ENCODE assay signal across 24 cellular contexts in the genomic region with DNA sequence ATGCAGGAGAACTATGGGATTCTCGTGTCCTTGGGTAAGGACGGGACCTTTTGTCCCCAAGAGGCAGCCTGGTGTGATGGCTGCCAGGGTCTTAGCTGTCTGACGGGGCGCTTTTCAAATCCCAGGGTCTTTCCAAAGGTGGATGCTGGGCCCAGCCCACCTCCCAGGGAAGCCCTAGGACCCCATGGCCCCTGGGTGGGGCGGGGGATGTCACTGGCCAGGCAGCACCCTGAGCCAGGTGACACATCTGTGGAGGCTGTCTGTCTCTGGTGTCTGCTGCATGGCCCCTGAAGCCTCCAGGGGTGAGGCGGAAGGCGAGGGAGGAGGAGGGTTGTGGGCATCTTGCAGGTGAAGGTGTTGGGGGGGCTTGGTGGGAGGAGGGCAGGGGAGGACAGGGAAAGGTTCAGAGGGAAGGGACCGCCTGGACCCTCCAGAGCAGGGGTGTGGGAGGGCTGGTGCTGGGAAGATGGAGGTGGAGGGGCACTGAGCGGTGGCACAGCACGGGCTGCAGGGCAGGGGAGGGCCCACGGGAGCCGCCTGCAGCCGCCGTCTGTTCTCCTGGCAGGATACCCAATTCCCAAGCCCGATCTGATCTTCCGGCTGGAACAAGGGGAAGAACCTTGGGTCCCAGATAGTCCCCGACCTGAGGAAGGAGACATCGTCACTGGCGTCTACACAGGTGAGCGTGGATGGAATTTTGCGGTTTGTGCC. TPM values are rescaled to one million over a fixed set of nuclear protein-coding genes. Genes with fewer than 3 reads are reported as not detected.
DNase-seq lines count a peak whose midpoint lies in the region; ATAC-seq, FAIRE-seq and TF ChIP-seq lines count a peak whose summit lies in the region.
"Had no signal": no experiment of that assay in that cellular context is flagged by ENCODE, and none has a peak within 500 bp of the region (broad histone marks: within the 10 kb centered on the region; RNA-seq: fewer than 3 reads in every experiment).

No MANE protein-coding gene starts in this region.

- TF ChIP-seq CTCF in GM12878 (IDR thresholded peaks at IDR 0.05 in 2 of 3, conservative IDR thresholded peaks at IDR 0.05 in 1 of 3; ENCODE audit: control insufficient read depth in 2 of 3, extremely low read depth in 1 of 3, insufficient read depth in 1 of 3, low read depth in 3 of 3, low read length in 3 of 3) (no peak), GM13976 (IDR thresholded peaks at IDR 0.05; ENCODE audit: borderline replicate concordance, control extremely low read depth, extremely low read depth, insufficient read depth, missing control alignments) (no peak)

- H3K27ac Mint-ChIP-seq in stimulated activated naive CD8-positive, alpha-beta T cell treated with anti-CD3 and anti-CD28 coated beads, Interleukin-15, amount 100 ng/mL, for 72 hours: peak overlapping the region in 1 of 2 donors; percentile 37
- H3K27ac Mint-ChIP-seq in stimulated activated memory B cell treated with anti-CD40 and anti-IgM and Interleukin-4, amounts not matched to agents 10 μg/mL and 1 μg/mL and 100 μg/mL, for 72 hours: no peak overlapping the region
- H3K27ac Mint-ChIP-seq: B cell; CD4-positive, CD25-positive, alpha-beta regulatory T cell; GM23338; HFFc6; IgD-negative memory B cell had no signal

- in situ Hi-C loops in GM12878 (cut with MboI) (no loop called here), GM13976 (cut with MboI; ENCODE audit: low sequenced_read_pairs, unreplicated experiment) (no loop called here)

- peak; percentile 26; the same call in 1 of the 2 replicates for TF ChIP-seq POLR2A in GM12878 (IDR thresholded peaks at IDR 0.05; ENCODE audit: low read depth, low read length)

- no peak for DNase-seq in stimulated activated naive CD8-positive, alpha-beta T cell treated with anti-CD3 and anti-CD28 coated beads, Interleukin-15, amount 100 ng/mL, for 72 hours
- no peak for DNase-seq in stimulated activated naive CD8-positive, alpha-beta T cell treated with anti-CD3 and anti-CD28 coated beads, Interleukin-15, Interleukin-2, amounts not matched to agents 100 U/mL and 50 U/mL, for 24 hours
- DNase-seq in GM12878 (ENCODE audit: low read depth, low spot score): no peak
- DNase-seq in GM13976 (ENCODE audit: low spot score): no peak
- no peak for DNase-seq in aorta
- DNase-seq in C1 segment of cervical spinal cord (lab: John Stamatoyannopoulos, UW): no peak
- DNase-seq: CD4-positive, CD25-positive, alpha-beta regulatory T cell; CD8-positive, alpha-beta memory T cell; COR-L47; DMS 273 treated with DMSO at 0.1 percent for 48 hours; DMS53; DND-41; EL; HFFc6 had no signal

- peaks cover 0 to 9% of the 10 kb centered on the region in 2 donors for H3K9me3 Mint-ChIP-seq in stimulated activated naive CD8-positive, alpha-beta T cell treated with anti-CD3 and anti-CD28 coated beads, Interleukin-15, amount 100 ng/mL, for 72 hours
- peaks cover 2% of the 10 kb centered on the region for H3K9me3 Mint-ChIP-seq in stimulated activated memory B cell treated with anti-CD40 and anti-IgM and Interleukin-4, amounts not matched to agents 10 μg/mL and 1 μg/mL and 100 μg/mL, for 72 hours
- H3K9me3 Mint-ChIP-seq: CD4-positive, CD25-positive, alpha-beta regulatory T cell; CD8-positive, alpha-beta memory T cell; GM23338; HFFc6; IgD-negative memory B cell had no signal

- H3K36me3 ChIP-seq in GM12878 (ENCODE audit: control insufficient read depth in 2 of 2, insufficient read depth in 2 of 2, low read length in 1 of 2) (peaks cover 5 to 37% of the 10 kb centered on the region in 2 experiments), aorta (ENCODE audit: control insufficient read depth in 1 of 2, insufficient read depth in 2 of 2, low read length in 1 of 2) (peaks cover 0 to 2% of the 10 kb centered on the region in 2 donors)

- ATAC-seq in stimulated activated naive CD8-positive, alpha-beta T cell treated with anti-CD3 and anti-CD28 coated beads, Interleukin-15, amount 100 ng/mL, for 72 hours: peak; percentile 16
- ATAC-seq in stimulated activated naive CD8-positive, alpha-beta T cell treated with anti-CD3 and anti-CD28 coated beads, Interleukin-15, Interleukin-2, amounts not matched to agents 100 U/mL and 50 U/mL, for 24 hours: no peak
- ATAC-seq in GM12878: no peak
- ATAC-seq in stimulated activated memory B cell treated with anti-CD40 and anti-IgM and Interleukin-4, amounts not matched to agents 10 μg/mL and 1 μg/mL and 100 μg/mL, for 72 hours: peak; percentile 18
- ATAC-seq in aorta (ENCODE audit: low FRiP score): no peak
- ATAC-seq: GM23338, HCT116 had no signal

- peaks cover 26% of the 10 kb centered on the region for H3K4me1 Mint-ChIP-seq in stimulated activated naive CD8-positive, alpha-beta T cell treated with anti-CD3 and anti-CD28 coated beads, Interleukin-15, amount 100 ng/mL, for 72 hours
- H3K4me1 Mint-ChIP-seq in stimulated activated memory B cell treated with anti-CD40 and anti-IgM and Interleukin-4, amounts not matched to agents 10 μg/mL and 1 μg/mL and 100 μg/mL, for 72 hours: peaks cover 25% of the 10 kb centered on the region

- H3K27me3 Mint-ChIP-seq in stimulated activated naive CD8-positive, alpha-beta T cell treated with anti-CD3 and anti-CD28 coated beads, Interleukin-15, amount 100 ng/mL, for 72 hours: no peaks in the 10 kb centered on the region
- no peaks in the 10 kb centered on the region for H3K27me3 Mint-ChIP-seq in stimulated activated memory B cell treated with anti-CD40 and anti-IgM and Interleukin-4, amounts not matched to agents 10 μg/mL and 1 μg/mL and 100 μg/mL, for 72 hours
- H3K27me3 Mint-ChIP-seq: B cell; CD4-positive, CD25-positive, alpha-beta regulatory T cell; CD8-positive, alpha-beta memory T cell; IgD-negative memory B cell had no signal

- 99% methylated on average over 21 of the region's 21 CpGs for WGBS in GM12878 (ENCODE audit: insufficient coverage, insufficient replicate concordance, low lambda C conversion rate, missing lambda C conversion rate)
- WGBS in aorta, 2 donors: 92 to 93% methylated on average over 21 of the region's 21 CpGs

- no TSS peak for BruUV-seq in GM12878 (replicated peaks; lab: Mats Ljungman, UMichigan)

- H3K4me2 ChIP-seq in GM12878 (ENCODE audit: control insufficient read depth, insufficient read depth): no peak overlapping the region
- H3K4me2 ChIP-seq: BLaER1 treated with 17β-estradiol and CSF1 and Interleukin-3, amounts not matched to agents 10 nM and 100 nM; GM23338 had no signal

- H3K9ac ChIP-seq in GM12878 (ENCODE audit: control insufficient read depth, insufficient read depth, low read length): no peak overlapping the region
- H3K9ac ChIP-seq: BLaER1 treated with 17β-estradiol and CSF1 and Interleukin-3, amounts not matched to agents 10 nM and 100 nM had no signal

- no peaks in the 10 kb centered on the region for H4K20me1 ChIP-seq in GM12878 (ENCODE audit: control insufficient read depth, insufficient read depth)

- H3K27me3 ChIP-seq in GM12878 (replicated peaks in 1 of 2; ENCODE audit: control insufficient read depth in 2 of 2, insufficient read depth in 2 of 2, low read length in 1 of 2) (no peaks in the 10 kb centered on the region), aorta (ENCODE audit: control insufficient read depth in 1 of 2, insufficient read depth in 2 of 2, low read length in 1 of 2) (no peaks in the 10 kb centered on the region)
- H3K27me3 ChIP-seq: BLaER1 treated with 17β-estradiol and CSF1 and Interleukin-3, amounts not matched to agents 10 nM and 100 nM had no signal

- RAD21 ChIA-PET in GM12878 (lab: Charles Lee; ENCODE audit: unreplicated experiment): no interaction called here

- H2AFZ ChIP-seq in GM12878 (ENCODE audit: control insufficient read depth, low read depth, low read length): no peak overlapping the region
- H2AFZ ChIP-seq: GM23338 had no signal

- no peak for FAIRE-seq in GM12878 (lab: Jason Lieb, UNC)
- FAIRE-seq: G401.6, GM12892, H54, HTR-8/SVneo had no signal

- H3K27ac ChIP-seq in GM12878 (ENCODE audit: control insufficient read depth, insufficient read depth) (no peak overlapping the region), aorta (ENCODE audit: low read depth in 1 of 2, low read length in 2 of 2) (no peak overlapping the region)
- H3K27ac ChIP-seq: BLaER1 treated with 17β-estradiol and CSF1 and Interleukin-3, amounts not matched to agents 10 nM and 100 nM had no signal

- H3K4me3 Mint-ChIP-seq in stimulated activated naive CD8-positive, alpha-beta T cell treated with anti-CD3 and anti-CD28 coated beads, Interleukin-15, amount 100 ng/mL, for 72 hours: no peak overlapping the region
- no peak overlapping the region for H3K4me3 Mint-ChIP-seq in stimulated activated memory B cell treated with anti-CD40 and anti-IgM and Interleukin-4, amounts not matched to agents 10 μg/mL and 1 μg/mL and 100 μg/mL, for 72 hours
- H3K4me3 Mint-ChIP-seq: B cell; CD4-positive, CD25-positive, alpha-beta regulatory T cell; CD8-positive, alpha-beta memory T cell; GM23338; HFFc6; IgD-negative memory B cell had no signal

- peaks cover 87% of the 10 kb centered on the region for H3K36me3 Mint-ChIP-seq in stimulated activated memory B cell treated with anti-CD40 and anti-IgM and Interleukin-4, amounts not matched to agents 10 μg/mL and 1 μg/mL and 100 μg/mL, for 72 hours

- intact Hi-C loops in GM12878 (cut with micrococcal nuclease; ENCODE audit: unreplicated experiment) (no loop called here), aorta (cut with DNase I) (no loop called here)

- no peak for TF ChIP-seq RAD21 in GM12878 (IDR thresholded peaks at IDR 0.05; ENCODE audit: insufficient read depth, low read depth, low read length)

- POLR2A ChIA-PET in GM12878 (lab: Charles Lee): no interaction called here

- H3K4me3 ChIP-seq in GM12878 (no peak overlapping the region), aorta (ENCODE audit: low read length in 2 of 2) (no peak overlapping the region)
- H3K4me3 ChIP-seq: BLaER1 treated with 17β-estradiol and CSF1 and Interleukin-3, amounts not matched to agents 10 nM and 100 nM; GM23338 had no signal

- SMC1A ChIA-PET in GM12878 (lab: Charles Lee; ENCODE audit: uncharacterized antibody, unreplicated experiment): no interaction called here

- peaks cover under 1% of the 10 kb centered on the region; the same call in 1 of the 2 replicates for H3K79me2 ChIP-seq in GM12878 (ENCODE audit: control insufficient read depth, insufficient read depth, low read length)

- TF ChIP-seq EP300 in GM12878 (IDR thresholded peaks at IDR 0.05; ENCODE audit: borderline replicate concordance in 1 of 2, control insufficient read depth in 1 of 2, low read depth in 2 of 2, low read length in 2 of 2): no peak

- H3K9me3 ChIP-seq in GM12878 (replicated peaks; ENCODE audit: control insufficient read depth, insufficient read depth, low read length) (no peaks in the 10 kb centered on the region; the same call in 2 of the 3 replicates), aorta (ENCODE audit: control insufficient read depth, low read length) (no peaks in the 10 kb centered on the region)

- CTCF ChIA-PET in GM12878 (lab: Yijun Ruan, JAX): no interaction called here

- H3K4me1 ChIP-seq in GM12878 (ENCODE audit: control insufficient read depth, insufficient read depth, low read length) (no peaks in the 10 kb centered on the region), aorta (ENCODE audit: control insufficient read depth in 1 of 2, insufficient read depth in 2 of 2, low read length in 2 of 2) (no peaks in the 10 kb centered on the region)

RNA-seq across cellular contexts. Expression of gene ZNF316, which starts 7.0 kb away (rescaled TPM):
- 42.1 and 54.6 TPM in 2 replicates for total RNA-seq in GM12878 (2013; cell fraction: nucleolus; rRNA removed)
- total RNA-seq in GM12878 (2014; rRNA removed) (10.4 and 12.8 TPM in 2 replicates), GM12878 (2014; rRNA removed; fragmentation: Illumina TruSeq; extraction: Trizol) (4.3 and 5.4 TPM in 2 replicates), GM12878 (2021) (22.7 and 28.9 TPM in 2 replicates), aorta (10 to 100 TPM; 24.2 to 42.0 TPM)
- polyA plus RNA-seq in GM12878 (2011; ENCODE audit: low read depth): 7.2 TPM
- polyA plus RNA-seq in GM12878 (2011; rRNA removed) (12.5 and 13.8 TPM in 2 replicates), GM12878 (2014; fragmentation: Illumina TruSeq; extraction: Trizol) (6.1 and 9.2 TPM in 2 replicates), GM12878 (2014; fragmentation: Nextera tagmentation; extraction: Ambion mirVana) (under 1 TPM; 0.03 to 0.26 TPM), GM12878 (2014; rRNA removed) (15.1 and 19.3 TPM in 2 replicates), GM12878 (2016; fragmentation: Nextera tagmentation; extraction: Ambion mirVana) (1 to 10 TPM in 1 of 2 experiments, under 1 TPM in 1; 0.30 to 1.1 TPM), aorta (10 to 100 TPM in 1 of 2 donors, 1 to 10 TPM in 1; 5.6 to 29.1 TPM)
- 8.4 and 13.7 TPM in 2 replicates for polyA plus RNA-seq in GM12878 (2011; cell fraction: cytosol; rRNA removed)
- 66.9 and 83.1 TPM in 2 replicates for polyA plus RNA-seq in GM12878 (2011; cell fraction: nucleus; rRNA removed)
- 21.4 and 26.2 TPM in 2 replicates for polyA plus RNA-seq in GM12878 (2012)
- 4.6 and 8.1 TPM in 2 replicates for polyA minus RNA-seq in GM12878 (2011; rRNA and poly(A)+ RNA removed)
- 4.3 and 7.5 TPM in 2 replicates for polyA minus RNA-seq in GM12878 (2011; cell fraction: cytosol; rRNA and poly(A)+ RNA removed)
- polyA minus RNA-seq in GM12878 (2011; cell fraction: nucleus; rRNA and poly(A)+ RNA removed): 8.0 and 12.3 TPM in 2 replicates

RNA-seq across cellular contexts. Expression of gene ZNF853, which starts 28.7 kb away (rescaled TPM):
- 0.61 and 0.73 TPM in 2 replicates for total RNA-seq in GM12878 (2013; cell fraction: nucleolus; rRNA removed)
- 0.05 and 0.06 TPM in 2 replicates for total RNA-seq in GM12878 (2014; rRNA removed)
- 0.04 and 0.05 TPM in 2 replicates for total RNA-seq in GM12878 (2014; rRNA removed; fragmentation: Illumina TruSeq; extraction: Trizol)
- 0.11 and 0.13 TPM in 2 replicates for total RNA-seq in GM12878 (2021)
- polyA plus RNA-seq in GM12878 (2011; ENCODE audit: low read depth): 0.12 TPM
- polyA plus RNA-seq in GM12878 (2011; rRNA removed): 0.17 and 0.26 TPM in 2 replicates
- 0.25 and 0.33 TPM in 2 replicates for polyA plus RNA-seq in GM12878 (2011; cell fraction: cytosol; rRNA removed)
- polyA plus RNA-seq in GM12878 (2011; cell fraction: nucleus; rRNA removed): 0.22 and 0.27 TPM in 2 replicates
- polyA plus RNA-seq in GM12878 (2012): 0.19 and 0.25 TPM in 2 replicates
- polyA plus RNA-seq in GM12878 (2014; fragmentation: Illumina TruSeq; extraction: Trizol): 0.04 and 0.05 TPM in 2 replicates
- polyA plus RNA-seq in GM12878 (2014; fragmentation: Nextera tagmentation; extraction: Ambion mirVana): not detected
- 0.05 TPM in 1 of 2 replicates, not detected in the other for polyA plus RNA-seq in GM12878 (2014; rRNA removed)
- under 1 TPM in 1 of 2 experiments, not detected in 1; 0.04 TPM for polyA plus RNA-seq in GM12878 (2016; fragmentation: Nextera tagmentation; extraction: Ambion mirVana)
- 0.29 and 0.46 TPM in 2 replicates for polyA minus RNA-seq in GM12878 (2011; rRNA and poly(A)+ RNA removed)
- polyA minus RNA-seq in GM12878 (2011; cell fraction: cytosol; rRNA and poly(A)+ RNA removed): 0.21 and 0.40 TPM in 2 replicates
- polyA minus RNA-seq in GM12878 (2011; cell fraction: nucleus; rRNA and poly(A)+ RNA removed): 0.12 TPM in 1 of 2 replicates, not detected in the other
- 10 to 100 TPM; 10.9 to 12.2 TPM for total RNA-seq in aorta
- 1 to 10 TPM; 4.6 to 5.0 TPM for polyA plus RNA-seq in aorta

RNA-seq across cellular contexts. Expression of gene INTS15, which starts 54.2 kb away (rescaled TPM):
- total RNA-seq in GM12878 (2013; cell fraction: nucleolus; rRNA removed): 29.3 and 43.0 TPM in 2 replicates
- total RNA-seq in GM12878 (2014; rRNA removed) (25.4 and 28.9 TPM in 2 replicates), GM12878 (2014; rRNA removed; fragmentation: Illumina TruSeq; extraction: Trizol) (11.2 and 11.4 TPM in 2 replicates), GM12878 (2021) (25.4 and 28.2 TPM in 2 replicates), aorta (10 to 100 TPM; 22.1 to 27.0 TPM)
- 5.8 TPM for polyA plus RNA-seq in GM12878 (2011; ENCODE audit: low read depth)
- polyA plus RNA-seq in GM12878 (2011; rRNA removed) (13.2 and 18.5 TPM in 2 replicates), GM12878 (2014; fragmentation: Illumina TruSeq; extraction: Trizol) (25.3 and 27.2 TPM in 2 replicates), GM12878 (2014; fragmentation: Nextera tagmentation; extraction: Ambion mirVana) (1 to 10 TPM in 1 of 2 experiments, under 1 TPM in 1; 0.89 to 2.4 TPM), GM12878 (2014; rRNA removed) (26.9 and 28.1 TPM in 2 replicates), GM12878 (2016; fragmentation: Nextera tagmentation; extraction: Ambion mirVana) (10 to 100 TPM; 14.9 to 15.1 TPM), aorta (10 to 100 TPM; 12.8 to 28.8 TPM)
- polyA plus RNA-seq in GM12878 (2011; cell fraction: cytosol; rRNA removed): 28.0 and 32.3 TPM in 2 replicates
- 34.2 and 49.2 TPM in 2 replicates for polyA plus RNA-seq in GM12878 (2011; cell fraction: nucleus; rRNA removed)
- 13.2 and 20.1 TPM in 2 replicates for polyA plus RNA-seq in GM12878 (2012)
- 8.1 and 22.3 TPM in 2 replicates for polyA minus RNA-seq in GM12878 (2011; rRNA and poly(A)+ RNA removed)
- polyA minus RNA-seq in GM12878 (2011; cell fraction: cytosol; rRNA and poly(A)+ RNA removed): 8.2 and 10.6 TPM in 2 replicates
- 10.9 and 11.7 TPM in 2 replicates for polyA minus RNA-seq in GM12878 (2011; cell fraction: nucleus; rRNA and poly(A)+ RNA removed)

Comparison
In these comparisons a context has a peak if more than half of its experiments do, and no peak if none do; other contexts are left out.
1. ATAC-seq: peak in stimulated activated naive CD8-positive, alpha-beta T cell treated with anti-CD3 and anti-CD28 coated beads, Interleukin-15, amount 100 ng/mL, for 72 hours (single experiment) and stimulated activated memory B cell treated with anti-CD40 and anti-IgM and Interleukin-4, amounts not matched to agents 10 μg/mL and 1 μg/mL and 100 μg/mL, for 72 hours (single experiment); none in stimulated activated naive CD8-positive, alpha-beta T cell treated with anti-CD3 and anti-CD28 coated beads, Interleukin-15, Interleukin-2, amounts not matched to agents 100 U/mL and 50 U/mL, for 24 hours (single experiment), GM12878 (single experiment) and aorta (single experiment).
2. RNA of gene ZNF853, which starts 28.7 kb away (total RNA-seq): 10.9 to 12.2 TPM in aorta; 0.04 to 0.73 TPM in GM12878; every median in the first group is over 4 times any median in the second.